17 cellular contexts compared by ENCODE assay signal in genomic region chr7:70638381-70639128, GRCh38.
"Had no signal": no experiment of that assay in that cellular context is flagged by ENCODE, and none has a peak within 500 bp of the region (broad histone marks: within the 10 kb centered on the region; RNA-seq: fewer than 3 reads in every experiment).

No MANE protein-coding gene starts in this region.

- H3K9ac ChIP-seq: parathyroid adenoma had no signal

- H3K9me3 ChIP-seq: esophagus squamous epithelium had no signal

- H3K4me3 ChIP-seq: tibial artery had no signal

- FAIRE-seq: astrocyte, bronchial epithelial cell had no signal

- H3K27ac ChIP-seq: parathyroid adenoma, tibial artery, WERI-Rb-1 had no signal

- H3K36me3 ChIP-seq: tibial artery, WERI-Rb-1 had no signal

- ATAC-seq: left ventricle myocardium superior; naive thymus-derived CD4-positive, alpha-beta T cell; stimulated activated naive CD8-positive, alpha-beta T cell treated with anti-CD3 and anti-CD28 coated beads, Interleukin-15, Interleukin-2, amounts not matched to agents 100 U/mL and 50 U/mL, for 24 hours had no signal

- H3K4me1 ChIP-seq: parathyroid adenoma, tibial artery had no signal

- DNase-seq: activated CD4-positive, alpha-beta T cell treated with anti-CD3 and anti-CD28 coated beads for 1 hour; activated CD8-positive, alpha-beta memory T cell treated with anti-CD3 and anti-CD28 coated beads for 24 hours; activated gamma-delta T cell; effector CD8-positive, alpha-beta T cell; esophagus squamous epithelium; hippocampal formation; left ventricle myocardium superior; naive thymus-derived CD4-positive, alpha-beta T cell; stimulated activated CD4-positive, alpha-beta T cell treated with anti-CD3 and anti-CD28 coated beads, Interleukin-12 subunit alpha, Interleukin-12 subunit beta, amount 100 ng/mL, for 4 hours; stimulated activated CD4-positive, alpha-beta T cell treated with anti-CD3 and anti-CD28 coated beads, Interleukin-2, amount 100 ng/mL, for 24 hours; stimulated activated naive CD8-positive, alpha-beta T cell treated with anti-CD3 and anti-CD28 coated beads, Interleukin-15, Interleukin-2, amounts not matched to agents 100 U/mL and 50 U/mL, for 24 hours; substantia nigra; tibial artery; WERI-Rb-1 had no signal

- H3K27me3 ChIP-seq: esophagus squamous epithelium, tibial artery had no signal
